In the genomic region with DNA sequence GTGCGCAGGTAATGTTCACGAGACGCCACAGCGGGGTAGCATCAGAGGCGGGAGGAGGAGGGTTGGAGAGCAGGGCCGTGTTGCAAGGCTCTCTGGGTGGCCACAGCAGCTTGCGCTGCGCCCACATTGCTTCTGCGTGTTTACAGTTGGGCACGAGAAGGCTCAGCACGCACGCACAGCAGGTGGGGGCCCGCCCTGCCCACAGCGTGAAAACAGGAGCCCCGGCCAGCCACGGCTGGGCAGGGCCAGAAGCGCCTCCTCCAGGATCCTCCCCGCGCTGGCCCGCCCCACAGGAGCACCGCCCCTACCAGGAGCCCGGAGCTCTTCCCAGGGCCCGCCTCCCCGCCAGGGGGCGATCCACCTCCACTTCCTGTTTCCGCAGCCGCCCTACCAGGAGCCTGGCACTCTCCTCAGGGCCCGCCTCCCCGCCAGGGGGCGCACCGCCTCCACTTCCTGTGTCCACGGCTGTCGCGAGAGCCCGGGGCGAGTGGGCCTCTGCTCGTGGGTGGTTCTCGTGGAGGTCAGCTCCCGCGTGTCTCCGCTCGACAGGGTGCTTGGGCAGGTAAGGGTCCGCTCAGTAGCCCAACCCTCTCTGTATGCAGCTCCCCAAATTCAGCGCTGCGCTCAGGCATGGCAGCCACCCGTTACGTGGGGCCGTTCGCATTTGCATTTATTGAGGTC, we compare ENCODE assay signal across 8 cellular contexts. TPM values are rescaled to one million over a fixed set of nuclear protein-coding genes. Genes with fewer than 3 reads are reported as not detected.
DNase-seq lines count a peak whose midpoint lies in the region; ATAC-seq and TF ChIP-seq lines count a peak whose summit lies in the region.

A gene with protein sequence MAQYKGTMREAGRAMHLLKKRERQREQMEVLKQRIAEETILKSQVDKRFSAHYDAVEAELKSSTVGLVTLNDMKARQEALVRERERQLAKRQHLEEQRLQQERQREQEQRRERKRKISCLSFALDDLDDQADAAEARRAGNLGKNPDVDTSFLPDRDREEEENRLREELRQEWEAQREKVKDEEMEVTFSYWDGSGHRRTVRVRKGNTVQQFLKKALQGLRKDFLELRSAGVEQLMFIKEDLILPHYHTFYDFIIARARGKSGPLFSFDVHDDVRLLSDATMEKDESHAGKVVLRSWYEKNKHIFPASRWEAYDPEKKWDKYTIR (plus strand): TSS at position 449 of the 681 bp plus-strand sequence. CDS start 439 bp downstream, outside the sequence.

- H3K36me3 ChIP-seq in DOHH2 (ENCODE audit: control insufficient read depth, low read length) (no peaks in the 10 kb centered on the region), ascending aorta (no peaks in the 10 kb centered on the region), rectal smooth muscle tissue (ENCODE audit: control insufficient read depth, insufficient read depth, low read length) (no peaks in the 10 kb centered on the region), vagina (no peaks in the 10 kb centered on the region)

- TF ChIP-seq CTCF in DOHH2 (IDR thresholded peaks at IDR 0.05; ENCODE audit: low read depth, low read length, poor library complexity, severe bottlenecking) = peak; percentile 88
- TF ChIP-seq CTCF in ascending aorta (IDR thresholded peaks at IDR 0.05) = peak; percentile 91 to 99 (median 98)
- peak; percentile 88 to 97 (median 95) for TF ChIP-seq CTCF in vagina (IDR thresholded peaks at IDR 0.05)

- peak; percentile 93 for ATAC-seq in GM21737 (IDR thresholded peaks at IDR 0.05; ENCODE audit: unreplicated experiment)
- ATAC-seq in right cardiac atrium = peak; percentile 97 to 98

- no peaks in the 10 kb centered on the region for H3K27me3 ChIP-seq in DOHH2 (ENCODE audit: control insufficient read depth, low read length)
- no peaks in the 10 kb centered on the region for H3K27me3 ChIP-seq in ascending aorta
- H3K27me3 ChIP-seq in right cardiac atrium (ENCODE audit: control insufficient read depth, insufficient read depth) = no peaks in the 10 kb centered on the region
- H3K27me3 ChIP-seq in rectal smooth muscle tissue (ENCODE audit: control insufficient read depth, insufficient read depth, low read length) = no peaks in the 10 kb centered on the region
- no peaks in the 10 kb centered on the region for H3K27me3 ChIP-seq in vagina

- H3K27ac ChIP-seq in DOHH2 (ENCODE audit: low read depth, low read length) (no peak within 1 kb of the TSS), ascending aorta (peak within 1 kb of the TSS; percentile 70 to 74), right cardiac atrium (ENCODE audit: low read length) (peak within 1 kb of the TSS; percentile 32), rectal smooth muscle tissue (ENCODE audit: low read depth, low read length) (peak within 1 kb of the TSS; percentile 38), vagina (peak within 1 kb of the TSS; percentile 67)

- no peaks in the 10 kb centered on the region for H3K79me2 ChIP-seq in DOHH2 (ENCODE audit: control insufficient read depth, low read length)

- TF ChIP-seq POLR2A in vagina (IDR thresholded peaks at IDR 0.05) = no peak

- H3K9me3 ChIP-seq in DOHH2 (ENCODE audit: control insufficient read depth, insufficient read depth, low read length) = peaks cover 4% of the 10 kb centered on the region; the same call in 1 of the 2 replicates
- no peaks in the 10 kb centered on the region for H3K9me3 ChIP-seq in ascending aorta
- no peaks in the 10 kb centered on the region for H3K9me3 ChIP-seq in right cardiac atrium (ENCODE audit: control insufficient read depth, low read length)
- H3K9me3 ChIP-seq in vagina = no peaks in the 10 kb centered on the region

- peak; percentile 65 for DNase-seq in M059J (ENCODE audit: low read depth)
- DNase-seq in T-helper 1 cell = peak; percentile 82 to 91 (median 87)
- DNase-seq in ascending aorta (ENCODE audit: low spot score in 2 of 2) = peak; percentile 79 to 96
- DNase-seq in right cardiac atrium = peak; percentile 92 to 98 (median 98)
- peak in 1 of 2 donors; percentile 92 for DNase-seq in vagina (ENCODE audit: extremely low spot score in 2 of 2)

- H3F3A ChIP-seq in DOHH2 (ENCODE audit: control insufficient read depth, insufficient read depth) = no peaks in the 10 kb centered on the region

- H3K4me3 ChIP-seq in DOHH2 (ENCODE audit: low read length) (peak within 1 kb of the TSS; percentile 78), ascending aorta (peak within 1 kb of the TSS; percentile 46 to 64), right cardiac atrium (ENCODE audit: low read length) (peak within 1 kb of the TSS; percentile 0), rectal smooth muscle tissue (ENCODE audit: low read length) (peak within 1 kb of the TSS; percentile 70), vagina (peak within 1 kb of the TSS; percentile 44 to 52)

- peaks cover 10% of the 10 kb centered on the region for H3K4me1 ChIP-seq in DOHH2 (ENCODE audit: control insufficient read depth, low read length)
- H3K4me1 ChIP-seq in ascending aorta = peaks cover 0 to 36% of the 10 kb centered on the region in 2 donors
- H3K4me1 ChIP-seq in right cardiac atrium (ENCODE audit: control insufficient read depth, insufficient read depth, low read length) = no peaks in the 10 kb centered on the region
- H3K4me1 ChIP-seq in rectal smooth muscle tissue (ENCODE audit: control insufficient read depth, insufficient read depth, low read length) = no peaks in the 10 kb centered on the region
- no peaks in the 10 kb centered on the region for H3K4me1 ChIP-seq in vagina

- H3K9ac ChIP-seq in rectal smooth muscle tissue (ENCODE audit: low read length) = no peak within 1 kb of the TSS

- intact Hi-C loops in ascending aorta (cut with DNase I) (loop anchor here (1.0 to 2.0 kb wide), 4 partner anchors 65 to 130 kb away; no protein-coding TSS in a partner anchor), right cardiac atrium (cut with DNase I) (loop anchor here in 1 of 4 donors (10.0 kb wide), 1 partner anchor 86 kb away; no protein-coding TSS in a partner anchor), vagina (cut with DNase I) (loop anchor here (5.0 kb wide), 1 partner anchor 97 kb away; a partner anchor contains a TSS)

- peak within 1 kb of the TSS; percentile 51 for H3K4me2 ChIP-seq in DOHH2 (ENCODE audit: low read length)

- WGBS in right cardiac atrium = 50% methylated on average over 49 of the region's 49 CpGs

- H4K20me1 ChIP-seq in DOHH2 (ENCODE audit: control insufficient read depth, insufficient read depth, low read depth, low read length) = no peaks in the 10 kb centered on the region

- no peaks in the 10 kb centered on the region for H3K9me2 ChIP-seq in DOHH2 (replicated peaks; ENCODE audit: control insufficient read depth, low read length)

RNA-seq across cellular contexts. Expression of the gene that starts here (rescaled TPM):
- total RNA-seq in M059J (2014; rRNA removed; shearing (Covaris generic)) = 1.0 and 1.2 TPM in 2 replicates
- total RNA-seq in ascending aorta (8.1 TPM), right cardiac atrium (10 to 100 TPM; 14.0 to 25.3 (median 23.9) TPM), vagina (4.9 TPM)
- 18.4 TPM for polyA plus RNA-seq in right cardiac atrium

Comparison
In these comparisons a context has a peak if more than half of its experiments do, and no peak if none do; other contexts are left out.
1. H3K4me3 ChIP-seq: peak in every context shown above with its lines; median percentile 78 in DOHH2; 70 in rectal smooth muscle tissue; 55 in ascending aorta; 48 in vagina; 0 in right cardiac atrium.